Comparison of ENCODE assay signal across 18 cellular contexts in genomic region chr3:129085165-129085715, GRCh38. TPM values are rescaled to one million over a fixed set of nuclear protein-coding genes. Genes with fewer than 3 reads are reported as not detected.
DNase-seq lines count a peak whose midpoint lies in the region; ATAC-seq, FAIRE-seq and TF ChIP-seq lines count a peak whose summit lies in the region.
"Had no signal": no experiment of that assay in that cellular context is flagged by ENCODE, and none has a peak within 500 bp of the region (broad histone marks: within the 10 kb centered on the region; RNA-seq: fewer than 3 reads in every experiment).

No MANE protein-coding gene starts in this region.

- no peak for TF ChIP-seq CTCF in Caco-2 (IDR thresholded peaks at IDR 0.05; ENCODE audit: insufficient read depth in 1 of 2, low read depth in 1 of 2, low read length in 1 of 2, severe bottlenecking in 1 of 2, unreplicated experiment in 1 of 2)
- TF ChIP-seq CTCF in astrocyte (IDR thresholded peaks at IDR 0.05; ENCODE audit: insufficient read depth, low read depth, low read length), result no peak
- TF ChIP-seq CTCF in neural progenitor cell (IDR thresholded peaks at IDR 0.05), result no peak

- H3K36me3 Mint-ChIP-seq in activated naive CD4-positive, alpha-beta T cell treated with anti-CD3 and anti-CD28 coated beads, Interleukin-2, amount 10 ng/mL, durations not matched to agents 7 days and 5 days, result no peaks in the 10 kb centered on the region
- no peaks in the 10 kb centered on the region for H3K36me3 Mint-ChIP-seq in Caco-2 (ENCODE audit: insufficient read depth, unreplicated experiment)
- no peaks in the 10 kb centered on the region for H3K36me3 Mint-ChIP-seq in astrocyte (ENCODE audit: low read depth, unreplicated experiment)
- no peaks in the 10 kb centered on the region for H3K36me3 Mint-ChIP-seq in neural progenitor cell
- H3K36me3 Mint-ChIP-seq: CD8-positive, alpha-beta memory T cell had no signal

- no peak overlapping the region for H3K4me3 ChIP-seq in Caco-2 (ENCODE audit: low read depth, low read length)
- no peak overlapping the region for H3K4me3 ChIP-seq in astrocyte (ENCODE audit: insufficient read depth, low read depth, low read length)
- H3K4me3 ChIP-seq in neural progenitor cell, result no peak overlapping the region

- H3K4me2 ChIP-seq in astrocyte (ENCODE audit: low read length) (no peak overlapping the region), neural progenitor cell (no peak overlapping the region)
- H3K4me2 ChIP-seq: KMS-11 had no signal

- H3K4me1 ChIP-seq in Caco-2 (no peaks in the 10 kb centered on the region), astrocyte (ENCODE audit: insufficient read depth, low read length) (peaks cover 3% of the 10 kb centered on the region), neural progenitor cell (no peaks in the 10 kb centered on the region)

- BruUV-seq in Caco-2 (replicated peaks; lab: Mats Ljungman, UMichigan), result no TSS peak

- FAIRE-seq in astrocyte (lab: Jason Lieb, UNC), result no peak

- peak overlapping the region; percentile 37 for H3K27ac Mint-ChIP-seq in activated naive CD4-positive, alpha-beta T cell treated with anti-CD3 and anti-CD28 coated beads, Interleukin-2, amount 10 ng/mL, durations not matched to agents 7 days and 5 days
- H3K27ac Mint-ChIP-seq in Caco-2 (ENCODE audit: unreplicated experiment), result peak overlapping the region; percentile 53
- peak overlapping the region; percentile 38 for H3K27ac Mint-ChIP-seq in astrocyte (ENCODE audit: unreplicated experiment)
- peak overlapping the region; percentile 42 for H3K27ac Mint-ChIP-seq in neural progenitor cell
- H3K27ac Mint-ChIP-seq: HFFc6 had no signal

- no peak overlapping the region for H3K9ac ChIP-seq in astrocyte (ENCODE audit: low read length)
- H3K9ac ChIP-seq in neural progenitor cell, result no peak overlapping the region
- H3K9ac ChIP-seq: KMS-11 had no signal

- no peaks in the 10 kb centered on the region for H3K9me3 Mint-ChIP-seq in activated naive CD4-positive, alpha-beta T cell treated with anti-CD3 and anti-CD28 coated beads, Interleukin-2, amount 10 ng/mL, durations not matched to agents 7 days and 5 days
- no peaks in the 10 kb centered on the region for H3K9me3 Mint-ChIP-seq in Caco-2 (ENCODE audit: unreplicated experiment)
- H3K9me3 Mint-ChIP-seq in astrocyte (ENCODE audit: unreplicated experiment), result no peaks in the 10 kb centered on the region
- H3K9me3 Mint-ChIP-seq in neural progenitor cell, result no peaks in the 10 kb centered on the region
- H3K9me3 Mint-ChIP-seq: CD8-positive, alpha-beta memory T cell; HFFc6 had no signal

- peaks cover 8% of the 10 kb centered on the region for H3K4me1 Mint-ChIP-seq in activated naive CD4-positive, alpha-beta T cell treated with anti-CD3 and anti-CD28 coated beads, Interleukin-2, amount 10 ng/mL, durations not matched to agents 7 days and 5 days
- H3K4me1 Mint-ChIP-seq in Caco-2 (ENCODE audit: low read depth, unreplicated experiment) (no peaks in the 10 kb centered on the region), astrocyte (ENCODE audit: low read depth, unreplicated experiment) (no peaks in the 10 kb centered on the region), neural progenitor cell (peaks cover 4% of the 10 kb centered on the region)

- no peaks in the 10 kb centered on the region for H3K36me3 ChIP-seq in Caco-2 (ENCODE audit: control insufficient read depth, insufficient read depth, low read length)
- H3K36me3 ChIP-seq in astrocyte (ENCODE audit: insufficient read depth, low read length), result no peaks in the 10 kb centered on the region
- no peaks in the 10 kb centered on the region for H3K36me3 ChIP-seq in neural progenitor cell

- no peak for ATAC-seq in HG02610 (IDR thresholded peaks at IDR 0.05; ENCODE audit: unreplicated experiment)

- DNase-seq in activated naive CD4-positive, alpha-beta T cell treated with anti-CD3 and anti-CD28 coated beads, Interleukin-2, amount 10 ng/mL, durations not matched to agents 7 days and 5 days, result no peak
- no peak for DNase-seq in activated naive CD4-positive, alpha-beta T cell (lab: John Stamatoyannopoulos, UW)
- DNase-seq in Caco-2 (no peak), astrocyte (ENCODE audit: low read depth) (no peak), neural progenitor cell (ENCODE audit: low spot score) (no peak), C1 segment of cervical spinal cord (lab: John Stamatoyannopoulos, UW) (no peak)
- DNase-seq: CD8-positive, alpha-beta memory T cell; DMS 273 treated with DMSO at 0.1 percent for 48 hours; HFFc6; NCI-H1092; NCI-H1694 treated with DMSO at 0.1 percent for 48 hours; NCI-H69; NK-92 treated with Interleukin-12 subunit alpha and Interleukin-12 subunit beta, amount 100 ng/mL, for 24 hours had no signal

- no peaks in the 10 kb centered on the region for H3K79me2 ChIP-seq in astrocyte (ENCODE audit: insufficient read depth, low read length)
- H3K79me2 ChIP-seq in neural progenitor cell (ENCODE audit: low read depth), result no peaks in the 10 kb centered on the region

- H3K27ac ChIP-seq in astrocyte (ENCODE audit: low read depth, low read length) (no peak overlapping the region), neural progenitor cell (no peak overlapping the region)
- H3K27ac ChIP-seq: KMS-11, RWPE1 had no signal

- H3K4me3 Mint-ChIP-seq in activated naive CD4-positive, alpha-beta T cell treated with anti-CD3 and anti-CD28 coated beads, Interleukin-2, amount 10 ng/mL, durations not matched to agents 7 days and 5 days, result no peak overlapping the region
- H3K4me3 Mint-ChIP-seq in Caco-2 (ENCODE audit: unreplicated experiment) (no peak overlapping the region), astrocyte (ENCODE audit: unreplicated experiment) (no peak overlapping the region), neural progenitor cell (no peak overlapping the region)
- H3K4me3 Mint-ChIP-seq: CD8-positive, alpha-beta memory T cell; HFFc6 had no signal

- no peaks in the 10 kb centered on the region for H3K27me3 ChIP-seq in Caco-2 (replicated peaks; ENCODE audit: control insufficient read depth, insufficient read depth, low read length)
- H3K27me3 ChIP-seq in astrocyte (ENCODE audit: insufficient read depth, low read length), result no peaks in the 10 kb centered on the region
- H3K27me3 ChIP-seq in neural progenitor cell, result no peaks in the 10 kb centered on the region

- CTCF ChIA-PET in activated naive CD4-positive, alpha-beta T cell treated with anti-CD3 and anti-CD28 coated beads, Interleukin-2, amount 10 ng/mL, durations not matched to agents 7 days and 5 days (lab: Charles Lee), result no interaction called here
- CTCF ChIA-PET in Caco-2 (lab: Charles Lee), result interaction anchor here (1.4 kb wide), 1 partner anchor 32 kb away, joined by 6 read pairs; no protein-coding TSS in a partner anchor

- H3K9me3 ChIP-seq in Caco-2, result no peaks in the 10 kb centered on the region
- no peaks in the 10 kb centered on the region for H3K9me3 ChIP-seq in astrocyte (ENCODE audit: insufficient read depth, low read depth, low read length)
- no peaks in the 10 kb centered on the region for H3K9me3 ChIP-seq in neural progenitor cell (ENCODE audit: low read depth)

- H3F3A ChIP-seq in neural progenitor cell (ENCODE audit: low read depth), result no peaks in the 10 kb centered on the region

- no peak overlapping the region for H2AFZ ChIP-seq in astrocyte (ENCODE audit: low read depth, low read length)
- no peak overlapping the region for H2AFZ ChIP-seq in neural progenitor cell (replicated peaks)

- POLR2A ChIA-PET in Caco-2 (lab: Charles Lee), result no interaction called here

- H4K20me1 ChIP-seq in astrocyte (ENCODE audit: insufficient read depth, low read length) (no peaks in the 10 kb centered on the region), neural progenitor cell (ENCODE audit: low read depth) (no peaks in the 10 kb centered on the region)

- intact Hi-C loops in Caco-2 (cut with micrococcal nuclease; ENCODE audit: unreplicated experiment), result no loop called here

- H3K27me3 Mint-ChIP-seq in activated naive CD4-positive, alpha-beta T cell treated with anti-CD3 and anti-CD28 coated beads, Interleukin-2, amount 10 ng/mL, durations not matched to agents 7 days and 5 days, result peaks cover 10% of the 10 kb centered on the region
- H3K27me3 Mint-ChIP-seq in Caco-2 (ENCODE audit: insufficient read depth, unreplicated experiment), result no peaks in the 10 kb centered on the region
- peaks cover 7% of the 10 kb centered on the region for H3K27me3 Mint-ChIP-seq in astrocyte (ENCODE audit: low read depth, unreplicated experiment)
- H3K27me3 Mint-ChIP-seq in neural progenitor cell (ENCODE audit: insufficient read depth, low read depth), result peaks cover 3% of the 10 kb centered on the region
- H3K27me3 Mint-ChIP-seq: CD8-positive, alpha-beta memory T cell had no signal

RNA-seq across cellular contexts. Expression of gene GP9, which starts 24.7 kb away (rescaled TPM):
- total RNA-seq in Caco-2 (2022) (not detected in 2 replicates), astrocyte (not detected in 2 replicates), neural progenitor cell (ENCODE audit: low replicate concordance) (not detected in 2 replicates)
- total RNA-seq: CD8-positive, alpha-beta memory T cell; H4; HFFc6; MCF 10A had no signal

RNA-seq across cellular contexts. Expression of gene RAB43, which starts 36.4 kb away (rescaled TPM):
- total RNA-seq in Caco-2 (2022) (10.8 and 12.3 TPM in 2 replicates), astrocyte (34.5 and 35.0 TPM in 2 replicates), neural progenitor cell (ENCODE audit: low replicate concordance) (0.36 and 9.0 TPM in 2 replicates)
